In the genomic region with DNA sequence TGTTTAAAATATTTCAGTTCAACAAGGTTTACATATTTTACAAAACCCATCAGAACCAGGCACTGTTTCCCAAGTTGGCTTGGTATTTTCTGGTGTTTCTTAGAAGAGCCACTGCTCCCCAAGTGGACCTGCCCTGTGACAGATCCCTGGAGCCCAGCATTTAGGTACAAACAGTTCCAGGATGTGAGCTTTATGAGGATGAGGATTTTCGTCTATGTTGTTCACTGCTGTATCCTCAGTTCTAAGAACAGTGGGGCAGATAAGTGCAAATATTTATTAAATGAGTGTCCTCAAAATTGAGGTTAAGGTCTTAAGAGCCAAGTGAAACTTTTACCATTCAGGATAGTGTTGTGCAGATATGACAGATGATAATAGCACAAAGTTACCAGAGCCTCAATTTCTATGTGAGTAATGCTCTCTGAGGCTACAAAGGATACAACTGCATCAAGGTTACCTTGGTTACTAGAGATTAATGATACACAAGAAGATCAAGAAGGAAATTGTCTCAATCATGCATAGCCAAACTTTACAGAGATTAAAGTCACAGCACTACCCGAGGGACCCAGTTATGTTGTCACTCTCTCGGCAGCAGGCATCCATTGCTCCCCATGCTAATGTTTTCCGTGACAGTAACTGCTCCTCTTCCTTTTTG, we compare ENCODE assay signal across 1 cellular context.
TF ChIP-seq lines count a peak whose summit lies in the region.

No MANE protein-coding gene starts in this region.

TF ChIP-seq in K562, 482 proteins besides CTCF, POLR2A, EP300 and RAD21:
- TF ChIP-seq POLR2B (IDR thresholded peaks at IDR 0.05; ENCODE audit: low read depth, partially characterized antibody) = no peak
- TF ChIP-seq, protein P1, sequence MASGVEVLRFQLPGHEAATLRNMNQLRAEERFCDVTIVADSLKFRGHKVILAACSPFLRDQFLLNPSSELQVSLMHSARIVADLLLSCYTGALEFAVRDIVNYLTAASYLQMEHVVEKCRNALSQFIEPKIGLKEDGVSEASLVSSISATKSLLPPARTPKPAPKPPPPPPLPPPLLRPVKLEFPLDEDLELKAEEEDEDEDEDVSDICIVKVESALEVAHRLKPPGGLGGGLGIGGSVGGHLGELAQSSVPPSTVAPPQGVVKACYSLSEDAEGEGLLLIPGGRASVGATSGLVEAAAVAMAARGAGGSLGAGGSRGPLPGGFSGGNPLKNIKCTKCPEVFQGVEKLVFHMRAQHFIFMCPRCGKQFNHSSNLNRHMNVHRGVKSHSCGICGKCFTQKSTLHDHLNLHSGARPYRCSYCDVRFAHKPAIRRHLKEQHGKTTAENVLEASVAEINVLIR (CRISPR knock-in tag; IDR thresholded peaks at IDR 0.05) = no peak
- no peak for TF ChIP-seq ZNF274 (IDR thresholded peaks at IDR 0.05; ENCODE audit: borderline replicate concordance, low read depth, low read length)
- no peak for TF ChIP-seq GTF2E2 (tag; IDR thresholded peaks at IDR 0.05)
- no peak for TF ChIP-seq ZNF77 (CRISPR knock-in tag; IDR thresholded peaks at IDR 0.05)
- TF ChIP-seq ZNF311 (CRISPR knock-in tag; IDR thresholded peaks at IDR 0.05) = no peak
- TF ChIP-seq, protein P2, sequence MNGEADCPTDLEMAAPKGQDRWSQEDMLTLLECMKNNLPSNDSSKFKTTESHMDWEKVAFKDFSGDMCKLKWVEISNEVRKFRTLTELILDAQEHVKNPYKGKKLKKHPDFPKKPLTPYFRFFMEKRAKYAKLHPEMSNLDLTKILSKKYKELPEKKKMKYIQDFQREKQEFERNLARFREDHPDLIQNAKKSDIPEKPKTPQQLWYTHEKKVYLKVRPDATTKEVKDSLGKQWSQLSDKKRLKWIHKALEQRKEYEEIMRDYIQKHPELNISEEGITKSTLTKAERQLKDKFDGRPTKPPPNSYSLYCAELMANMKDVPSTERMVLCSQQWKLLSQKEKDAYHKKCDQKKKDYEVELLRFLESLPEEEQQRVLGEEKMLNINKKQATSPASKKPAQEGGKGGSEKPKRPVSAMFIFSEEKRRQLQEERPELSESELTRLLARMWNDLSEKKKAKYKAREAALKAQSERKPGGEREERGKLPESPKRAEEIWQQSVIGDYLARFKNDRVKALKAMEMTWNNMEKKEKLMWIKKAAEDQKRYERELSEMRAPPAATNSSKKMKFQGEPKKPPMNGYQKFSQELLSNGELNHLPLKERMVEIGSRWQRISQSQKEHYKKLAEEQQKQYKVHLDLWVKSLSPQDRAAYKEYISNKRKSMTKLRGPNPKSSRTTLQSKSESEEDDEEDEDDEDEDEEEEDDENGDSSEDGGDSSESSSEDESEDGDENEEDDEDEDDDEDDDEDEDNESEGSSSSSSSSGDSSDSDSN (IDR thresholded peaks at IDR 0.05; ENCODE audit: borderline replicate concordance in 1 of 2, low read depth in 2 of 2, low read length in 2 of 2) = no peak
- TF ChIP-seq RHOXF2B (CRISPR knock-in tag; conservative IDR thresholded peaks at IDR 0.05) = no peak
- no peak for TF ChIP-seq BCL6 (CRISPR knock-in tag; IDR thresholded peaks at IDR 0.05)
